9 cellular contexts compared by ENCODE assay signal in the genomic region with DNA sequence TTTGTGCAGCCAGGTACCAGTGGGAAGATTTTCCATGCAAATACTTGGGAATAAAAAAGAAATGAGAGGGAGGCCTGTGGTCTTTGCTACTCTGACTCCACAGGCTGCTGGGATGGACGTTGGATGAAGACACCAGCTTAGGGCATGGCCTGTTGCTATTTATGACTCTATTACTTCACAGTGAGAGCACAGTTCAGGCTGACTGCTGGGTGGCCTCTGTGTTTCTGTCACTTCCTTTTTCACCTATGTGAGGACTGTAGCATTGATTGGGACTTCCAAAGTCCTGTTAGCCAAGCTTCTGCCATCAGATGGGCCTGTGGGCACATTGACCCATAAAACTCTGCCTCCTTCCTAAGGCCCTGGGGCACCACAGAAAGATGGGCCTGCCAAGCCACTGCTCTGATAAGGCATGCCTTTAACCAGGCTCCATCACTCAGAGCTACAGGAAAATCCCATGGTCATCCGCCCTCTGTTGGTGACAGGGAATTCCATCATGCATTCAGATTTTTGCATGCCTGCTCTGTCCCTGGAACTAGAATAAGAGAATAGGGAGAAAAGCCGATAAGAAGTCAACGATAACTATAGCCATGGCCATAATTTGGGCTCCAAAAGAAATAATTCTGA.
DNase-seq lines count a peak whose midpoint lies in the region; TF ChIP-seq lines count a peak whose summit lies in the region.
"Had no signal": no experiment of that assay in that cellular context is flagged by ENCODE, and none has a peak within 500 bp of the region (broad histone marks: within the 10 kb centered on the region; RNA-seq: fewer than 3 reads in every experiment).

No MANE protein-coding gene starts in this region.

- no peak overlapping the region for H3K27ac ChIP-seq in neural progenitor cell
- H3K27ac ChIP-seq: skin epidermis had no signal

- H3K27me3 Mint-ChIP-seq in chondrocyte (ENCODE audit: low read depth) (no peaks in the 10 kb centered on the region), neural progenitor cell (ENCODE audit: insufficient read depth, low read depth) (peaks cover 8% of the 10 kb centered on the region)
- H3K27me3 Mint-ChIP-seq in T-helper 2 cell treated with Interferon-gamma antibody and Interleukin-4, amounts not matched to agents 5 μg/mL and 100 μg/mL, for 36 hours (ENCODE audit: low read depth): no peaks in the 10 kb centered on the region

- no peak overlapping the region for H3K27ac Mint-ChIP-seq in chondrocyte (ENCODE audit: unreplicated experiment)
- no peak overlapping the region for H3K27ac Mint-ChIP-seq in neural progenitor cell
- H3K27ac Mint-ChIP-seq in T-helper 2 cell treated with Interferon-gamma antibody and Interleukin-4, amounts not matched to agents 5 μg/mL and 100 μg/mL, for 36 hours: no peak overlapping the region

- peaks cover 49% of the 10 kb centered on the region for H3K4me1 Mint-ChIP-seq in chondrocyte (ENCODE audit: low read depth)
- H3K4me1 Mint-ChIP-seq in neural progenitor cell: peaks cover 12% of the 10 kb centered on the region
- peaks cover 16% of the 10 kb centered on the region for H3K4me1 Mint-ChIP-seq in T-helper 2 cell treated with Interferon-gamma antibody and Interleukin-4, amounts not matched to agents 5 μg/mL and 100 μg/mL, for 36 hours (ENCODE audit: low read depth)

- H3K4me3 ChIP-seq in LNCaP clone FGC (ENCODE audit: low read depth, low read length) (no peak overlapping the region), neural progenitor cell (no peak overlapping the region)
- H3K4me3 ChIP-seq: skin epidermis had no signal

- peaks cover 15% of the 10 kb centered on the region for H3K4me1 ChIP-seq in neural progenitor cell

- no peaks in the 10 kb centered on the region for H3K79me2 ChIP-seq in neural progenitor cell (ENCODE audit: low read depth)

- H3F3A ChIP-seq in neural progenitor cell (ENCODE audit: low read depth): peaks cover 7% of the 10 kb centered on the region

- DNase-seq in NCI-H146 (lab: John Stamatoyannopoulos, UW) (peak; percentile 27), NCI-H146 treated with DMSO at 0.1 percent for 48 hours (lab: John Stamatoyannopoulos, UW; ENCODE audit: unreplicated experiment) (no peak), LNCaP clone FGC (ENCODE audit: low read depth) (no peak), chondrocyte (ENCODE audit: low spot score) (no peak), neural progenitor cell (ENCODE audit: low spot score) (peak; percentile 68), COR-L47 (lab: John Stamatoyannopoulos, UW) (no peak)
- DNase-seq in T-helper 2 cell treated with Interferon-gamma antibody and Interleukin-4, amounts not matched to agents 5 μg/mL and 100 μg/mL, for 36 hours (ENCODE audit: low spot score): no peak
- DNase-seq in stimulated activated CD4-positive, alpha-beta T cell treated with anti-CD3 and anti-CD28 coated beads, Interleukin-2, amount 100 ng/mL, for 48 hours: no peak

- no peaks in the 10 kb centered on the region for H4K20me1 ChIP-seq in neural progenitor cell (ENCODE audit: low read depth)

- H3K9me3 Mint-ChIP-seq in chondrocyte (ENCODE audit: low read depth) (no peaks in the 10 kb centered on the region), neural progenitor cell (no peaks in the 10 kb centered on the region)
- H3K9me3 Mint-ChIP-seq in T-helper 2 cell treated with Interferon-gamma antibody and Interleukin-4, amounts not matched to agents 5 μg/mL and 100 μg/mL, for 36 hours: no peaks in the 10 kb centered on the region

- no peak overlapping the region for H3K9ac ChIP-seq in neural progenitor cell

- H3K36me3 Mint-ChIP-seq in chondrocyte (ENCODE audit: low read depth) (peaks cover 7% of the 10 kb centered on the region), neural progenitor cell (peaks cover 2% of the 10 kb centered on the region)
- peaks cover 76% of the 10 kb centered on the region for H3K36me3 Mint-ChIP-seq in T-helper 2 cell treated with Interferon-gamma antibody and Interleukin-4, amounts not matched to agents 5 μg/mL and 100 μg/mL, for 36 hours (ENCODE audit: low read depth)

- no peaks in the 10 kb centered on the region for H3K27me3 ChIP-seq in neural progenitor cell

- H3K36me3 ChIP-seq in neural progenitor cell: no peaks in the 10 kb centered on the region

- H3K4me3 Mint-ChIP-seq in chondrocyte (ENCODE audit: unreplicated experiment) (no peak overlapping the region), neural progenitor cell (no peak overlapping the region)
- H3K4me3 Mint-ChIP-seq in T-helper 2 cell treated with Interferon-gamma antibody and Interleukin-4, amounts not matched to agents 5 μg/mL and 100 μg/mL, for 36 hours: no peak overlapping the region

- TF ChIP-seq CTCF in LNCaP clone FGC (IDR thresholded peaks at IDR 0.05; ENCODE audit: control insufficient read depth, extremely low read depth, insufficient read depth) (peak; percentile 62), chondrocyte (IDR thresholded peaks at IDR 0.05) (peak; percentile 77), neural progenitor cell (IDR thresholded peaks at IDR 0.05) (peak; percentile 68)

- H3K9me3 ChIP-seq in neural progenitor cell (ENCODE audit: low read depth): no peaks in the 10 kb centered on the region

- peak overlapping the region; percentile 7 for H2AFZ ChIP-seq in neural progenitor cell (replicated peaks)

- H3K4me2 ChIP-seq in neural progenitor cell: no peak overlapping the region

Comparison
In these comparisons a context has a peak if more than half of its experiments do, and no peak if none do; other contexts are left out.
1. DNase-seq: peak in NCI-H146 (single experiment) and neural progenitor cell (single experiment); none in NCI-H146 treated with DMSO at 0.1 percent for 48 hours (single experiment), LNCaP clone FGC (single experiment), chondrocyte (single experiment), COR-L47 (single experiment), T-helper 2 cell treated with Interferon-gamma antibody and Interleukin-4, amounts not matched to agents 5 μg/mL and 100 μg/mL, for 36 hours (single experiment) and stimulated activated CD4-positive, alpha-beta T cell treated with anti-CD3 and anti-CD28 coated beads, Interleukin-2, amount 100 ng/mL, for 48 hours (0 of 2).
2. Peak in every context shown above with its lines, with median percentiles within 50 percentile points of each other: CTCF ChIP-seq.